In the genomic region with DNA sequence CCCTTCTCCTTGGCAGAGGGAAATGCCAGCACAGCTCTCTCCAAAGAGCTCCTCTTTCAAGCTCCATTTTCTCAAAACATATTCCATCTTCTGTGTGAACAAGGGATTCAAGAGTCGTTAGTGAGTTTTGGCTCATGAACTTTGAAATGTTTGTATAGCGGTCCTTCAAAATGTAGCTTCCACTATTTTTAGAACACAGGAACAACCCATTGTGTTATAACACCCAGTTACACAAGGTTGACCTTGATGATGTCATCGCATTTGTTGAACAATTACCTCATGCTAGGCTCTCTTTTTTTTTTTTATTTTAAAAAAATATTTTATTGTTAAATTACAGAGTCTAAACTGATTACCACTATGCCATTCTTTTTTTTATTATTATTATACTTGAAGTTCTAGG, we compare ENCODE assay signal across 15 cellular contexts.
A peak's percentile ranks its signal among the peaks of the same experiment; 100 is the strongest.
DNase-seq lines count a peak whose midpoint lies in the region; ATAC-seq, FAIRE-seq and TF ChIP-seq lines count a peak whose summit lies in the region.
"Had no signal": no experiment of that assay in that cellular context is flagged by ENCODE, and none has a peak within 500 bp of the region (broad histone marks: within the 10 kb centered on the region; RNA-seq: fewer than 3 reads in every experiment).

No MANE protein-coding gene starts in this region.

- BruUV-seq in IMR-90 (replicated peaks; lab: Mats Ljungman, UMichigan) (no TSS peak), endothelial cell of umbilical vein (replicated peaks; lab: Mats Ljungman, UMichigan) (no TSS peak), OCI-LY7 (replicated peaks; lab: Mats Ljungman, UMichigan) (no TSS peak)

- WGBS in IMR-90 (ENCODE audit: extremely low coverage in 2 of 2, insufficient read length in 1 of 2), 2 experiments = 100% methylated on average over 2 of the region's 3 CpGs; no CpG with 5 or more reads in 1 of the 2 experiments
- WGBS in right lobe of liver (ENCODE audit: insufficient coverage, low coverage, low lambda C conversion rate, missing lambda C conversion rate) = 35% methylated on average over 3 of the region's 3 CpGs
- 44 to 54% (median 50%) methylated on average over 3 of the region's 3 CpGs for WGBS in adrenal gland, 4 donors

- dilution Hi-C loops in IMR-90 (cut with HindIII; ENCODE audit: low sequenced_read_pairs, unreplicated experiment) (no loop called here), endothelial cell of umbilical vein (cut with MboI; ENCODE audit: extremely low pct_ligation_motif_present, low sequenced_read_pairs) (no loop called here)

- H3K23ac ChIP-seq in IMR-90 (ENCODE audit: low read depth, low read length) = no peak overlapping the region

- no peak overlapping the region for H2AK9ac ChIP-seq in IMR-90 (replicated peaks; ENCODE audit: low read depth, low read length, poor library complexity)

- H4K8ac ChIP-seq in IMR-90 (ENCODE audit: low read depth in 2 of 2, low read length in 2 of 2) = no peak overlapping the region

- CTCF ChIA-PET in IMR-90 (lab: Yijun Ruan, JAX) (no interaction called here), endothelial cell of umbilical vein (lab: Charles Lee) (interaction anchor here (0.9 kb wide), 1 partner anchor 19 kb away, joined by 5 read pairs; no protein-coding TSS in a partner anchor), OCI-LY7 (lab: Charles Lee; ENCODE audit: unreplicated experiment) (no interaction called here)

- no peak overlapping the region for H2BK5ac ChIP-seq in IMR-90 (ENCODE audit: low read depth, low read length, poor library complexity, severe bottlenecking)

- no peak overlapping the region for H3K9ac ChIP-seq in IMR-90 (ENCODE audit: low read depth, low read length)
- H3K9ac ChIP-seq in endothelial cell of umbilical vein (replicated peaks; ENCODE audit: extremely low read depth, insufficient read depth, low read length) = no peak overlapping the region
- H3K9ac ChIP-seq: BLaER1 treated with 17β-estradiol and CSF1 and Interleukin-3, amounts not matched to agents 10 nM and 100 nM had no signal

- H3K4me2 ChIP-seq in IMR-90 (ENCODE audit: low read depth, low read length) (no peak overlapping the region), endothelial cell of umbilical vein (ENCODE audit: insufficient read depth, low read length) (peak overlapping the region; percentile 55), OCI-LY7 (ENCODE audit: low read length) (no peak overlapping the region)
- H3K4me2 ChIP-seq: BLaER1 treated with 17β-estradiol and CSF1 and Interleukin-3, amounts not matched to agents 10 nM and 100 nM had no signal

- no peak overlapping the region for H3K56ac ChIP-seq in IMR-90 (ENCODE audit: extremely low read depth, insufficient read depth, low read length)

- no peaks in the 10 kb centered on the region for H3K9me1 ChIP-seq in IMR-90 (ENCODE audit: insufficient read depth, low read length)
- no peaks in the 10 kb centered on the region for H3K9me1 ChIP-seq in endothelial cell of umbilical vein (replicated peaks; ENCODE audit: control insufficient read depth, extremely low read depth, insufficient read depth, low read length)

- no peak overlapping the region for H3K18ac ChIP-seq in IMR-90 (ENCODE audit: low read depth, low read length)

- H3K9me3 ChIP-seq in IMR-90 (ENCODE audit: control insufficient read depth, insufficient read depth, low read length) (no peaks in the 10 kb centered on the region), endothelial cell of umbilical vein (replicated peaks; ENCODE audit: control insufficient read depth, insufficient read depth, low read length) (no peaks in the 10 kb centered on the region), right lobe of liver (no peaks in the 10 kb centered on the region), adrenal gland (replicated peaks in 1 of 3) (no peaks in the 10 kb centered on the region), OCI-LY7 (ENCODE audit: low read length) (no peaks in the 10 kb centered on the region)

- TF ChIP-seq POLR2A in IMR-90 (IDR thresholded peaks at IDR 0.05; ENCODE audit: low read depth, low read length) = no peak
- no peak for TF ChIP-seq POLR2A in endothelial cell of umbilical vein (IDR thresholded peaks at IDR 0.05; ENCODE audit: low read depth, low read length)
- TF ChIP-seq POLR2A in right lobe of liver (IDR thresholded peaks at IDR 0.05) = no peak
- TF ChIP-seq POLR2A in adrenal gland (IDR thresholded peaks at IDR 0.05) = no peak

- H3K79me2 ChIP-seq in endothelial cell of umbilical vein (ENCODE audit: control insufficient read depth, insufficient read depth, low read length) = no peaks in the 10 kb centered on the region
- H3K79me2 ChIP-seq in OCI-LY7 (ENCODE audit: insufficient read depth, low read depth, low read length) = no peaks in the 10 kb centered on the region

- no peak overlapping the region for H3K4me3 ChIP-seq in IMR-90 (ENCODE audit: insufficient read depth, low read depth, low read length)
- no peak overlapping the region for H3K4me3 ChIP-seq in endothelial cell of umbilical vein (replicated peaks in 1 of 3; ENCODE audit: insufficient read depth in 1 of 3, low read depth in 1 of 3, low read length in 3 of 3)
- H3K4me3 ChIP-seq in right lobe of liver = no peak overlapping the region
- no peak overlapping the region for H3K4me3 ChIP-seq in adrenal gland
- H3K4me3 ChIP-seq in OCI-LY7 (ENCODE audit: low read depth, low read length, poor library complexity, severe bottlenecking) = no peak overlapping the region
- H3K4me3 ChIP-seq: BLaER1 treated with 17β-estradiol and CSF1 and Interleukin-3, amounts not matched to agents 10 nM and 100 nM had no signal

- H2BK20ac ChIP-seq in IMR-90 (ENCODE audit: low read depth, low read length) = no peak overlapping the region

- peak overlapping the region; percentile 40; the same call in 1 of the 3 replicates for H2BK15ac ChIP-seq in IMR-90 (ENCODE audit: low read depth, low read length)

- H3K79me1 ChIP-seq in IMR-90 (ENCODE audit: low read depth in 1 of 2, low read length in 2 of 2) = no peaks in the 10 kb centered on the region

- H3K36me3 ChIP-seq in IMR-90 (ENCODE audit: control insufficient read depth, insufficient read depth, low read length) (peaks cover 3% of the 10 kb centered on the region; the same call in 1 of the 2 replicates), endothelial cell of umbilical vein (ENCODE audit: control insufficient read depth in 2 of 2, extremely low read depth in 1 of 2, insufficient read depth in 2 of 2, low read length in 2 of 2) (no peaks in the 10 kb centered on the region), right lobe of liver (no peaks in the 10 kb centered on the region), adrenal gland (replicated peaks in 1 of 2) (no peaks in the 10 kb centered on the region), OCI-LY7 (ENCODE audit: insufficient read depth, low read length) (no peaks in the 10 kb centered on the region)
- H3K36me3 ChIP-seq: BLaER1 treated with 17β-estradiol and CSF1 and Interleukin-3, amounts not matched to agents 10 nM and 100 nM had no signal

- DNase-seq in DMS53 (lab: John Stamatoyannopoulos, UW) = peak; percentile 12
- DNase-seq in DMS53 treated with DMSO at 0.1 percent for 48 hours (lab: John Stamatoyannopoulos, UW; ENCODE audit: unreplicated experiment) = no peak
- peak; percentile 32 for DNase-seq in IMR-90
- DNase-seq in endothelial cell of umbilical vein (ENCODE audit: low read depth, low spot score) = peak; percentile 33
- DNase-seq in right lobe of liver = no peak
- DNase-seq in adrenal gland = no peak
- DNase-seq in H4 (ENCODE audit: low spot score) = no peak
- no peak for DNase-seq in OCI-LY7 (ENCODE audit: low spot score)
- DNase-seq: DMS 273 treated with DMSO at 0.1 percent for 48 hours, H9, NCI-H2029, NCI-H526 treated with DMSO at 0.1 percent for 48 hours, PC-3 had no signal

- in situ Hi-C loops in IMR-90 (cut with MboI; ENCODE audit: low sequenced_read_pairs) = no loop called here

- no peak overlapping the region for H4K91ac ChIP-seq in IMR-90 (ENCODE audit: insufficient read depth, low read depth, low read length)

- no peak overlapping the region for H2AK5ac ChIP-seq in IMR-90 (ENCODE audit: low read depth, low read length)

- H3K9me2 ChIP-seq in OCI-LY7 (ENCODE audit: insufficient read depth, low read length) = no peaks in the 10 kb centered on the region

- TF ChIP-seq RAD21 in IMR-90 (IDR thresholded peaks at IDR 0.05; ENCODE audit: low read length) = no peak

- H3K27me3 ChIP-seq in IMR-90 (ENCODE audit: control insufficient read depth, insufficient read depth, low read length) (no peaks in the 10 kb centered on the region), endothelial cell of umbilical vein (ENCODE audit: control insufficient read depth in 2 of 2, insufficient read depth in 2 of 2, low read length in 2 of 2) (no peaks in the 10 kb centered on the region), right lobe of liver (no peaks in the 10 kb centered on the region), adrenal gland (no peaks in the 10 kb centered on the region)
- H3K27me3 ChIP-seq: BLaER1 treated with 17β-estradiol and CSF1 and Interleukin-3, amounts not matched to agents 10 nM and 100 nM had no signal

- ATAC-seq in IMR-90 (ENCODE audit: low read depth) (no peak), right lobe of liver (peak; percentile 74 to 95 (median 90))
- ATAC-seq: PC-3 had no signal

- intact Hi-C loops in IMR-90 (cut with micrococcal nuclease) (no loop called here), endothelial cell of umbilical vein (cut with micrococcal nuclease) (no loop called here), right lobe of liver (cut with DNase I) (no loop called here), adrenal gland (cut with DNase I) (no loop called here), OCI-LY7 (cut with micrococcal nuclease; ENCODE audit: unreplicated experiment) (no loop called here)

- no peak overlapping the region for H4K5ac ChIP-seq in IMR-90 (ENCODE audit: low read depth, low read length)

- no peak for FAIRE-seq in endothelial cell of umbilical vein (lab: Jason Lieb, UNC)

- H3K27ac ChIP-seq in IMR-90 (ENCODE audit: insufficient read depth, low read length) (no peak overlapping the region), endothelial cell of umbilical vein (ENCODE audit: insufficient read depth, low read depth, low read length) (no peak overlapping the region), right lobe of liver (peak overlapping the region; percentile 29 to 63 (median 62)), adrenal gland (no peak overlapping the region), OCI-LY7 (ENCODE audit: low read depth, low read length, poor library complexity, severe bottlenecking) (no peak overlapping the region)
- H3K27ac ChIP-seq: 22Rv1; BLaER1 treated with 17β-estradiol and CSF1 and Interleukin-3, amounts not matched to agents 10 nM and 100 nM had no signal

- H2AFZ ChIP-seq in IMR-90 (replicated peaks; ENCODE audit: low read length, poor library complexity) (no peak overlapping the region), endothelial cell of umbilical vein (ENCODE audit: low read depth, low read length) (no peak overlapping the region), OCI-LY7 (ENCODE audit: low read length) (no peak overlapping the region)

- 0 out of 2 replicates have a peak, but pooled peaks cover 2% of the 10 kb centered on the region for H3K4me1 ChIP-seq in IMR-90 (ENCODE audit: control insufficient read depth, insufficient read depth, low read length)
- H3K4me1 ChIP-seq in endothelial cell of umbilical vein (ENCODE audit: control insufficient read depth, extremely low read depth, insufficient read depth, low read length) = peaks cover 4% of the 10 kb centered on the region
- peaks cover 0 to 8% (median 4%) of the 10 kb centered on the region in 4 donors for H3K4me1 ChIP-seq in right lobe of liver
- no peaks in the 10 kb centered on the region for H3K4me1 ChIP-seq in adrenal gland (replicated peaks in 1 of 2)
- H3K4me1 ChIP-seq in OCI-LY7 (ENCODE audit: insufficient read depth, low read length, poor library complexity, severe bottlenecking) = no peaks in the 10 kb centered on the region

- TF ChIP-seq CTCF in IMR-90 (conservative IDR thresholded peaks at IDR 0.05; ENCODE audit: low read depth, low read length) (no peak), endothelial cell of umbilical vein (IDR thresholded peaks at IDR 0.05; ENCODE audit: extremely low read depth in 1 of 2, insufficient read depth in 1 of 2, low read depth in 1 of 2, low read length in 2 of 2) (no peak), right lobe of liver (IDR thresholded peaks at IDR 0.05) (no peak), adrenal gland (IDR thresholded peaks at IDR 0.05) (no peak), OCI-LY7 (conservative IDR thresholded peaks at IDR 0.05; ENCODE audit: low read length) (no peak)

- POLR2A ChIA-PET in IMR-90 (lab: Charles Lee; ENCODE audit: unreplicated experiment) (no interaction called here), endothelial cell of umbilical vein (lab: Charles Lee) (no interaction called here), OCI-LY7 (lab: Charles Lee) (no interaction called here)

- no peak overlapping the region for H2BK120ac ChIP-seq in IMR-90 (ENCODE audit: low read depth, low read length)

- no peak overlapping the region for H3K4ac ChIP-seq in IMR-90 (ENCODE audit: low read depth, low read length)

- no peak overlapping the region for H3K14ac ChIP-seq in IMR-90 (replicated peaks; ENCODE audit: low read depth, low read length)

- H4K20me1 ChIP-seq in IMR-90 (ENCODE audit: insufficient read depth, low read length) (no peaks in the 10 kb centered on the region), endothelial cell of umbilical vein (replicated peaks; ENCODE audit: control insufficient read depth, extremely low read depth, insufficient read depth, low read length) (no peaks in the 10 kb centered on the region), OCI-LY7 (ENCODE audit: insufficient read depth, low read length) (no peaks in the 10 kb centered on the region)
- H4K20me1 ChIP-seq: BLaER1 treated with 17β-estradiol and CSF1 and Interleukin-3, amounts not matched to agents 10 nM and 100 nM had no signal

Comparison
In these comparisons a context has a peak if more than half of its experiments do, and no peak if none do; other contexts are left out.
1. DNase-seq: peak in DMS53 (single experiment), IMR-90 (single experiment) and endothelial cell of umbilical vein (single experiment); none in DMS53 treated with DMSO at 0.1 percent for 48 hours (single experiment), right lobe of liver (0 of 3), adrenal gland (0 of 7), H4 (single experiment) and OCI-LY7 (single experiment).
2. H3K27ac ChIP-seq: peak in right lobe of liver (3 of 3); none in IMR-90 (single experiment), endothelial cell of umbilical vein (single experiment), adrenal gland (0 of 5) and OCI-LY7 (single experiment).